In the genomic region with DNA sequence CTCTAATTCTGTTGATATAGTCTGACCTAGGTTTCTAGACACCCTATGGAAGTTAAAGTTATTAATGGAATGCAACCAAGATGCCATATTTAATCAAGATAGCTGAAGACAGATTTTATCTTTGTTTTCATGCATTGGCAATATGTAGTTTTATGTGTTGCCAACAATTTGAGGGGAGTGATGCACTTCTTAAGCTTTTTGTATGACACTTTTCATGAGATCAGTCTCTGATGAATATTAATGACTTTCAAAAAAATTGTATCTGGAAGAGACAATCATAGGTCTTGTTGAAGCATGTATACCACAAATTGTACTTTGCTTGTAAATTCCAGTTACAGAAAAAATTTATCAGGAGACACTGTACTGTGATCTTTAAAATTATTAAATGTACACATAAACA, we compare ENCODE assay signal across 26 cellular contexts.
"Had no signal": no experiment of that assay in that cellular context is flagged by ENCODE, and none has a peak within 500 bp of the region (broad histone marks: within the 10 kb centered on the region; RNA-seq: fewer than 3 reads in every experiment).

No MANE protein-coding gene starts in this region.

- H3K9ac ChIP-seq: neural progenitor cell had no signal

- H3K4me1 ChIP-seq: left lung, lower lobe of right lung, right atrium auricular region, right lobe of liver, upper lobe of right lung had no signal

- H3K36me3 Mint-ChIP-seq: natural killer cell had no signal

- DNase-seq: heart right ventricle; kidney; left colon; left lung; lower lobe of right lung; naive B cell; natural killer cell; nephron progenitor cell; ovary; right lobe of liver; stimulated activated CD4-positive, alpha-beta T cell treated with anti-CD3 and anti-CD28 coated beads, Interleukin-1b, Interleukin-23, amount 100 ng/mL, for 48 hours; stimulated activated CD4-positive, alpha-beta T cell treated with anti-CD3 and anti-CD28 coated beads, Interleukin-2, amount 100 ng/mL, for 48 hours; stimulated activated CD4-positive, alpha-beta T cell treated with anti-CD3 and anti-CD28 coated beads, Interleukin-4, amount 100 ng/mL, for 4 hours; stimulated activated CD8-positive, alpha-beta memory T cell treated with anti-CD3 and anti-CD28 coated beads, Interleukin-4, amount 100 ng/mL, for 48 hours; stimulated activated naive B cell treated with anti-CD40 and anti-IgM and Interleukin-4, amounts not matched to agents 10 μg/mL and 1 μg/mL and 100 μg/mL, for 72 hours; stimulated activated naive CD8-positive, alpha-beta T cell treated with anti-CD3 and anti-CD28 coated beads, Interleukin-15, Interleukin-2, amounts not matched to agents 100 U/mL and 50 U/mL, for 24 hours; stomach; testis; thyroid gland; transverse colon; upper lobe of right lung had no signal

- H3K4me1 Mint-ChIP-seq: natural killer cell had no signal

- H3K27ac ChIP-seq: heart right ventricle, left lung, lower lobe of right lung, neural progenitor cell, ovary, right atrium auricular region, right lobe of liver, stomach, testis, thyroid gland, transverse colon, upper lobe of right lung had no signal

- H3K27me3 Mint-ChIP-seq: naive B cell; progenitor cell of endocrine pancreas; stimulated activated naive B cell treated with anti-CD40 and anti-IgM and Interleukin-4, amounts not matched to agents 10 μg/mL and 1 μg/mL and 100 μg/mL, for 72 hours had no signal

- H3K4me2 ChIP-seq: hepatocyte, neural progenitor cell, smooth muscle cell had no signal

- H3K4me3 Mint-ChIP-seq: naive B cell; natural killer cell; nephron progenitor cell; neural progenitor cell; stimulated activated naive B cell treated with anti-CD40 and anti-IgM and Interleukin-4, amounts not matched to agents 10 μg/mL and 1 μg/mL and 100 μg/mL, for 72 hours had no signal

- H3K27ac Mint-ChIP-seq: natural killer cell; nephron progenitor cell; neural progenitor cell; progenitor cell of endocrine pancreas; stimulated activated naive B cell treated with anti-CD40 and anti-IgM and Interleukin-4, amounts not matched to agents 10 μg/mL and 1 μg/mL and 100 μg/mL, for 72 hours had no signal

- H2AFZ ChIP-seq: hepatocyte, neural progenitor cell had no signal

- ATAC-seq: heart right ventricle; left colon; left lung; lower lobe of right lung; natural killer cell; right lobe of liver; stimulated activated naive B cell treated with anti-CD40 and anti-IgM and Interleukin-4, amounts not matched to agents 10 μg/mL and 1 μg/mL and 100 μg/mL, for 72 hours; stimulated activated naive CD8-positive, alpha-beta T cell treated with anti-CD3 and anti-CD28 coated beads, Interleukin-15, Interleukin-2, amounts not matched to agents 100 U/mL and 50 U/mL, for 24 hours; upper lobe of right lung had no signal

- H3K4me3 ChIP-seq: heart right ventricle, hepatocyte, left lung, lower lobe of right lung, neural progenitor cell, ovary, right atrium auricular region, right lobe of liver, smooth muscle cell, stomach, testis, thyroid gland, transverse colon, upper lobe of right lung had no signal

- H3K9me3 ChIP-seq: heart right ventricle, left lung, lower lobe of right lung, ovary, right atrium auricular region, right lobe of liver, stomach, testis, thyroid gland, transverse colon, upper lobe of right lung had no signal

- H3K27me3 ChIP-seq: heart right ventricle, hepatocyte, left lung, neural progenitor cell, ovary, right atrium auricular region, right lobe of liver, stomach, testis, thyroid gland, transverse colon, upper lobe of right lung had no signal

- H3K36me3 ChIP-seq: heart right ventricle, left lung, lower lobe of right lung, neural progenitor cell, ovary, right atrium auricular region, right lobe of liver, thyroid gland, transverse colon, upper lobe of right lung had no signal
